Comparison of ENCODE assay signal across 1 cellular context in the genomic region with DNA sequence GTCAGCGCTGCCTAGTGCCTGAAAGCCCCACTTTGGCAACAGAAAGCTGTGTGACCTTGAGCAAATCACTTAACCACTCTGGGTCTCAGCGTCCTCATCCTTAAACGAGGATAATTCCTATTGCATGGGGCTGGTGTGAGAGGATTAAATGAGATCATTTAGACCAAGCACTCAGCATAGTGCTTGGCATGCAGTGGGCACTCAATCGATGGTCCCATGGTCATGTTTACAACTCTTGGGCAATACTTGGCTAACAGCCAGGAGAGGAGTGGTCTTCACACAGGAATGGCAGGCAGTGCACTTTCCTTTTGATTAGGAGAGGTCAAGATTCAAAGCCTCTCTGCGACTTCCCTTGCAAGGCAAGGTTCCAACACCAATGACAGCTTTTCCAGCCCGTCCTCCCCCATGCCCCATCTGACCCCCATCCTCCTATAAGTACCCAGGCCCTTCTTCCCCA.
TF ChIP-seq lines count a peak whose summit lies in the region.

No MANE protein-coding gene starts in this region.

TF ChIP-seq in HCT116, 20 proteins besides CTCF, POLR2A, EP300 and RAD21 (continued from another document):
- TF ChIP-seq POLR2AphosphoS5 (IDR thresholded peaks at IDR 0.05; ENCODE audit: low read depth, low read length) = no peak
- no peak for TF ChIP-seq ELF1 (IDR thresholded peaks at IDR 0.05; ENCODE audit: borderline replicate concordance, low read depth)
- no peak for TF ChIP-seq EGR1 (IDR thresholded peaks at IDR 0.05; ENCODE audit: low read depth)
- no peak for TF ChIP-seq YY1 (IDR thresholded peaks at IDR 0.05; ENCODE audit: extremely low read depth, insufficient replicate concordance, low read depth, low read length)
- no peak for TF ChIP-seq FOSL1 (IDR thresholded peaks at IDR 0.05; ENCODE audit: low read depth)
- TF ChIP-seq JUND (IDR thresholded peaks at IDR 0.05) = no peak
- no peak for TF ChIP-seq ZFX (IDR thresholded peaks at IDR 0.05)
- TF ChIP-seq TCF7L2 (IDR thresholded peaks at IDR 0.05; ENCODE audit: borderline replicate concordance, extremely low read depth, insufficient read depth, insufficient read length) = no peak
- TF ChIP-seq ZNF274 (IDR thresholded peaks at IDR 0.05; ENCODE audit: low read depth, low read length) = no peak
- TF ChIP-seq SP1 (IDR thresholded peaks at IDR 0.05; ENCODE audit: low read depth) = no peak
- no peak for TF ChIP-seq EZH2phosphoT487 (IDR thresholded peaks at IDR 0.05; ENCODE audit: borderline replicate concordance)
- no peak for TF ChIP-seq EZH2 (IDR thresholded peaks at IDR 0.05)
- no peak for TF ChIP-seq SIN3A (IDR thresholded peaks at IDR 0.05; ENCODE audit: low read depth)
